ENCODE assay signal across 11 cellular contexts in genomic region chr10:819326-819725, GRCh38.
DNase-seq lines count a peak whose midpoint lies in the region; ATAC-seq, FAIRE-seq and TF ChIP-seq lines count a peak whose summit lies in the region.
"Had no signal": no experiment of that assay in that cellular context is flagged by ENCODE, and none has a peak within 500 bp of the region (broad histone marks: within the 10 kb centered on the region; RNA-seq: fewer than 3 reads in every experiment).

No MANE protein-coding gene starts in this region.

- H3K27me3 ChIP-seq in adrenal gland (no peaks in the 10 kb centered on the region), GM23338 (ENCODE audit: insufficient read depth) (no peaks in the 10 kb centered on the region)

- no peaks in the 10 kb centered on the region for H3K9me2 ChIP-seq in GM23338 (ENCODE audit: insufficient read depth)

- H3K27ac ChIP-seq in adrenal gland: peak overlapping the region in 1 of 5 donors; percentile 45
- no peak overlapping the region for H3K27ac ChIP-seq in GM23338 (ENCODE audit: low read depth)

- H2AFZ ChIP-seq in GM23338: no peak overlapping the region

- H3K4me1 Mint-ChIP-seq in GM23338: no peaks in the 10 kb centered on the region
- H3K4me1 Mint-ChIP-seq: nephron, WTC11 had no signal

- H3F3A ChIP-seq in GM23338 (replicated peaks; ENCODE audit: low read depth): 0 out of 2 replicates have a peak, but pooled peaks cover 3% of the 10 kb centered on the region

- peaks cover 19% of the 10 kb centered on the region; the same call in 1 of the 2 replicates for H4K20me1 ChIP-seq in GM23338 (replicated peaks; ENCODE audit: insufficient read depth)

- H3K27me3 Mint-ChIP-seq in GM23338 (ENCODE audit: insufficient read depth, low read depth, poor library complexity): peaks cover 6% of the 10 kb centered on the region

- no peaks in the 10 kb centered on the region for H3K9me3 Mint-ChIP-seq in GM23338
- H3K9me3 Mint-ChIP-seq: nephron, WTC11 had no signal

- no peak overlapping the region for H3K4me3 ChIP-seq in adrenal gland
- H3K4me3 ChIP-seq in fibroblast of the aortic adventitia (ENCODE audit: low read depth, low read length): no peak overlapping the region
- H3K4me3 ChIP-seq in skeletal muscle cell (ENCODE audit: low read depth, low read length): no peak overlapping the region
- H3K4me3 ChIP-seq in GM23338: no peak overlapping the region

- H3K4me3 Mint-ChIP-seq in GM23338: no peak overlapping the region
- H3K4me3 Mint-ChIP-seq: nephron, WTC11 had no signal

- H3K4me1 ChIP-seq in adrenal gland (replicated peaks in 1 of 2) (no peaks in the 10 kb centered on the region), GM23338 (ENCODE audit: insufficient read depth) (no peaks in the 10 kb centered on the region)

- 59 to 69% (median 69%) methylated on average over 8 to 9 of the region's 9 CpGs for WGBS in adrenal gland, 4 donors

- H3K9me3 ChIP-seq in adrenal gland (replicated peaks in 1 of 3): no peaks in the 10 kb centered on the region

- intact Hi-C loops in adrenal gland (cut with DNase I): no loop called here

- no peaks in the 10 kb centered on the region for H3K79me2 ChIP-seq in GM23338 (replicated peaks; ENCODE audit: insufficient read depth)

- H3K27ac Mint-ChIP-seq in GM23338: no peak overlapping the region
- H3K27ac Mint-ChIP-seq: nephron had no signal

- FAIRE-seq in GM19239 (lab: Jason Lieb, UNC): no peak
- FAIRE-seq: D721Med had no signal

- TF ChIP-seq CTCF in adrenal gland (IDR thresholded peaks at IDR 0.05): no peak
- no peak for TF ChIP-seq CTCF in fibroblast of the aortic adventitia (IDR thresholded peaks at IDR 0.05; ENCODE audit: insufficient read depth, low read length)
- TF ChIP-seq CTCF in GM23338 (conservative IDR thresholded peaks at IDR 0.05; ENCODE audit: low read depth in 2 of 2): no peak

- H3K36me3 ChIP-seq in adrenal gland (replicated peaks in 1 of 2) (peaks cover 0 to 96% of the 10 kb centered on the region in 2 donors), GM23338 (ENCODE audit: insufficient read depth) (peaks cover 55% of the 10 kb centered on the region)

- no peak for TF ChIP-seq POLR2A in adrenal gland (IDR thresholded peaks at IDR 0.05)

- DNase-seq in GM03348 (ENCODE audit: low spot score) (peak; percentile 69), adrenal gland (peak in 5 of 7 donors; percentile 36 to 56 (median 52)), fibroblast of the aortic adventitia (ENCODE audit: low read depth) (peak; percentile 62), skeletal muscle cell (ENCODE audit: low read depth) (peak; percentile 14), GM23338 (ENCODE audit: low spot score) (no peak), GDM1 (lab: John Stamatoyannopoulos, UW) (no peak), iPS-NIHi7 (ENCODE audit: extremely low spot score) (no peak), GM19239 (ENCODE audit: insufficient read length, low spot score) (no peak)

- H3K4me2 ChIP-seq in GM23338: no peak overlapping the region

- ATAC-seq in GM23338: no peak
- ATAC-seq: WTC11 had no signal

- H3K36me3 Mint-ChIP-seq in GM23338 (ENCODE audit: low read depth): peaks cover 78% of the 10 kb centered on the region

TF ChIP-seq in GM23338, 12 proteins besides CTCF, POLR2A, EP300 and RAD21:
- TF ChIP-seq EZH2phosphoT487 (IDR thresholded peaks at IDR 0.05; ENCODE audit: unreplicated experiment): no peak
- TF ChIP-seq NANOG (IDR thresholded peaks at IDR 0.05; ENCODE audit: borderline replicate concordance): no peak
- TF ChIP-seq STAT1 (IDR thresholded peaks at IDR 0.05; ENCODE audit: unreplicated experiment): no peak
- no peak for TF ChIP-seq ZNF331 (CRISPR knock-in tag; IDR thresholded peaks at IDR 0.05; ENCODE audit: low read depth)
- TF ChIP-seq ZNF114 (CRISPR knock-in tag; IDR thresholded peaks at IDR 0.05): no peak
- no peak for TF ChIP-seq ETS1 (IDR thresholded peaks at IDR 0.05)
- no peak for TF ChIP-seq JUNB (IDR thresholded peaks at IDR 0.05; ENCODE audit: unreplicated experiment)
- TF ChIP-seq EZH2 (IDR thresholded peaks at IDR 0.05; ENCODE audit: low read depth, unreplicated experiment): no peak
- no peak for TF ChIP-seq REST (IDR thresholded peaks at IDR 0.05; ENCODE audit: unreplicated experiment)

Comparison
In these comparisons a context has a peak if more than half of its experiments do, and no peak if none do; other contexts are left out.
1. DNase-seq: peak in GM03348 (single experiment), adrenal gland (5 of 7), fibroblast of the aortic adventitia (single experiment) and skeletal muscle cell (single experiment); none in GM23338 (single experiment), GDM1 (single experiment), iPS-NIHi7 (single experiment) and GM19239 (single experiment).